ENCODE assay signal across 8 cellular contexts in the genomic region with DNA sequence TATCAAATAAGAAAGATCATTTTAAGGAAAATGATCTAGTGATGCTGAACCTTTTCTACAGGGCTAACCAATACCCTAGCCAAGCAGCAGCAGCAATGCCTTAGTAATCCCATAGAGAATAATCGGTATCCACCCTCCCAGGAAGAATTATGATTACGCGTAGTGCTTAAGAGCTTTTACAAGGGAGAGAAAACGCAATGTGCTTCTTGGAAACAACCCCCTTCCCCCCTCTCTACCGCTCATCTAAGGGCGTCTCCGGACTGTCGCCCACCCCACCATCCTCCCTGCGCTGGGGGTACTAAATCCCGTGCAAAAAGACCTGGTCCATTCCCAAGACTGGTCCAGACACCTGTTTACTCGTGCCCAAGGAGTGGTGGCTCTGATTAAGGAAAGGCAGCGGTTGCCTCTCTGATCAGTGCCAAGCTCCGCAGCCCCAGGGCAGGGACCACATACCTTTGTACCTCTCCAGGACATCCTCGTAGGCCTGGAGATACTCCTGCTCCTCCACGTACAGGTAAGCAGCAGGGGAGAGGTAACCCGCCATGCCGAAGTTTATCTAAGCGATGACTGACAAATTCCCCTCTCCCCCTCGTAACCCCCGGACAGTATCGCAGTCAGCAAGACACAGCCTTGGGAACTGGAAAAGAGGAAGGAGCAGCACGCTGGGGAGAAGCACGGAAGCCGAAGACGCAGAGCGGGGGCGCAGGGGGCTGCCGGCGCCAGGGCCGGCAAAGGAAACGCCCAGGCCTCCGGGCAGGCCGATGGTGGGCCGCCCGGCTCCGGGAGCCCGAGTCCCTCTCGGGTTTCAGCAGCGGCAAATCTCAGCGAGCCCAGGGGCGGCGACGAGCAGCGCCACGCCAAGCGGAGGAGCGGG.
A peak's percentile ranks its signal among the peaks of the same experiment; 100 is the strongest.
DNase-seq lines count a peak whose midpoint lies in the region; ATAC-seq and TF ChIP-seq lines count a peak whose summit lies in the region.

No MANE protein-coding gene starts in this region.

- no peaks in the 10 kb centered on the region for H3K9me3 ChIP-seq in AG04450 (ENCODE audit: control insufficient read depth, insufficient read depth, low read length)

- H3K36me3 ChIP-seq in rectal smooth muscle tissue (ENCODE audit: control insufficient read depth, insufficient read depth, low read length) = no peaks in the 10 kb centered on the region

- POLR2A ChIA-PET in AG04450 (lab: Yijun Ruan, JAX) = interaction anchor here (1.3 kb wide), 1 partner anchor 129 kb away, joined by 4 read pairs; no protein-coding TSS in a partner anchor

- no peak for TF ChIP-seq CTCF in AG04450 (IDR thresholded peaks at IDR 0.05; ENCODE audit: low read depth, low read length)

- peak overlapping the region; percentile 68 for H3K27ac ChIP-seq in AG04450 (ENCODE audit: low read depth, low read length)
- peak overlapping the region; percentile 87 for H3K27ac ChIP-seq in rectal smooth muscle tissue (ENCODE audit: low read depth, low read length)

- H3K4me3 ChIP-seq in AG04450 (ENCODE audit: low read depth, low read length) = peak overlapping the region; percentile 80
- H3K4me3 ChIP-seq in rectal smooth muscle tissue (ENCODE audit: low read length) = peak overlapping the region; percentile 94

- peaks cover 13% of the 10 kb centered on the region for H3K4me1 ChIP-seq in rectal smooth muscle tissue (ENCODE audit: control insufficient read depth, insufficient read depth, low read length)

- ATAC-seq in GM18498 (IDR thresholded peaks at IDR 0.05; ENCODE audit: unreplicated experiment) (peak; percentile 18), HG02970 (IDR thresholded peaks at IDR 0.05; ENCODE audit: low FRiP score, unreplicated experiment) (peak; percentile 18)

- H3K27me3 ChIP-seq in AG04450 (ENCODE audit: control insufficient read depth, insufficient read depth, low read length) (no peaks in the 10 kb centered on the region), rectal smooth muscle tissue (ENCODE audit: control insufficient read depth, insufficient read depth, low read length) (no peaks in the 10 kb centered on the region)

- DNase-seq in AG04450 (ENCODE audit: low read depth, low spot score) = no peak
- peak; percentile 74 to 82 for DNase-seq in NCI-H526 (lab: John Stamatoyannopoulos, UW)
- DNase-seq in amygdala (lab: John Stamatoyannopoulos, UW) = peak in 29 of 56 donors; percentile 26 to 75 (median 53)
- peak; percentile 38 to 66 for DNase-seq in hippocampal formation (lab: John Stamatoyannopoulos, UW)
- DNase-seq in NCI-H1048 (lab: John Stamatoyannopoulos, UW) = no peak

- CTCF ChIA-PET in AG04450 (lab: Charles Lee) = no interaction called here

- H3K9ac ChIP-seq in rectal smooth muscle tissue (ENCODE audit: low read length) = peak overlapping the region; percentile 61

Comparison
In these comparisons a context has a peak if more than half of its experiments do, and no peak if none do; other contexts are left out.
1. DNase-seq: peak in NCI-H526 (2 of 2), amygdala (29 of 56) and hippocampal formation (2 of 2); none in AG04450 (single experiment) and NCI-H1048 (single experiment).